In the genomic region with DNA sequence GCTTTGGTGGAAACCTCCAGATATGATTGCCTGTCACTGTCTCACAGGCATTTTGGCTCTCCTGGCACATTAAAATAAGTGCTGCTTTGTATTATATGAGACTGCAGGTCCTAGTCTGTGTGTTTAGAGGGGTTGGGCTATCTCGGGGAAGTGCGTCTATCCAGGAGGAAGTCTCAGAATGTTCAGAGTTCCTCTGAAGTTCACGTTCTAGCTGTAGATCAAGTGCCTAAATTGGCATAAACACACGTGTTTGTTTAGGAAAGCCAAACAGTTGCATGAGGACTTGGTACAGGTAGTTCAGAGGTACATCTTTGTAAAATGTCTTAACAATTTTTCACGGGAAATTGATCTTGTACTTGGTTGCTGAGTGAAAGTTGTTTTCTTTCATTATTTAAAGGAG, we compare ENCODE assay signal across 9 cellular contexts.
"Had no signal": no experiment of that assay in that cellular context is flagged by ENCODE, and none has a peak within 500 bp of the region (broad histone marks: within the 10 kb centered on the region; RNA-seq: fewer than 3 reads in every experiment).

No MANE protein-coding gene starts in this region.

- DNase-seq: activated CD8-positive, alpha-beta memory T cell treated with anti-CD3 and anti-CD28 coated beads for 24 hours; activated naive CD4-positive, alpha-beta T cell; amygdala; dorsolateral prefrontal cortex; pancreas; SHP77 treated with DMSO at 0.1 percent for 48 hours; stimulated activated CD4-positive, alpha-beta T cell treated with anti-CD3 and anti-CD28 coated beads, Interleukin-4, amount 100 ng/mL, for 4 hours; T-helper 17 cell had no signal

- H3K4me1 Mint-ChIP-seq: brain had no signal

- ATAC-seq: pancreas, T-helper 17 cell had no signal

- H3K4me3 Mint-ChIP-seq: brain, T-helper 17 cell had no signal

- H3K27ac Mint-ChIP-seq: brain, T-helper 17 cell had no signal

- H3K27me3 Mint-ChIP-seq: brain, T-helper 17 cell had no signal
